ENCODE assay signal across 8 cellular contexts in genomic region chr6:113630738-113631535, GRCh38.
DNase-seq lines count a peak whose midpoint lies in the region; ATAC-seq and TF ChIP-seq lines count a peak whose summit lies in the region.

No MANE protein-coding gene starts in this region.

- DNase-seq in Calu3 (no peak), right cardiac atrium (peak in 1 of 3 donors; percentile 46), HUDEP-2 (lab: John Stamatoyannopoulos, UW; ENCODE audit: unreplicated experiment in 76 of 76) (no peak), H4 (ENCODE audit: low spot score) (no peak)
- peak; percentile 34 for DNase-seq in activated T-cell treated with anti-CD3 and anti-CD28 coated beads, Interleukin-2, amount 50 U/mL, for 24 hours
- DNase-seq in stimulated activated CD4-positive, alpha-beta T cell treated with anti-CD3 and anti-CD28 coated beads, Interleukin-4, amount 100 ng/mL, for 24 hours: peak; percentile 39

- H3K4me1 Mint-ChIP-seq in Calu3 (ENCODE audit: low read depth, unreplicated experiment): peaks cover 43% of the 10 kb centered on the region
- peaks cover 43% of the 10 kb centered on the region for H3K4me1 Mint-ChIP-seq in activated T-cell treated with anti-CD3 and anti-CD28 coated beads, Interleukin-2, amount 50 U/mL, for 24 hours (ENCODE audit: low read depth)

- no TSS peak for BruUV-seq in Calu3 (replicated peaks; lab: Mats Ljungman, UMichigan)

- no peak overlapping the region for H3K4me3 Mint-ChIP-seq in Calu3 (ENCODE audit: low read depth, unreplicated experiment)
- H3K4me3 Mint-ChIP-seq in activated T-cell treated with anti-CD3 and anti-CD28 coated beads, Interleukin-2, amount 50 U/mL, for 24 hours: peak overlapping the region; percentile 32

- no peaks in the 10 kb centered on the region for H3K9me3 Mint-ChIP-seq in Calu3 (ENCODE audit: low read depth, unreplicated experiment)
- H3K9me3 Mint-ChIP-seq in activated T-cell treated with anti-CD3 and anti-CD28 coated beads, Interleukin-2, amount 50 U/mL, for 24 hours: no peaks in the 10 kb centered on the region

- WGBS in right cardiac atrium: 53% methylated on average over 7 of the region's 7 CpGs

- CTCF ChIA-PET in Calu3 (lab: Charles Lee): interaction anchor here (0.6 to 2.5 kb wide), 5 partner anchors 11 to 324 kb away, joined by 3 to 8 read pairs (median 4); no protein-coding TSS in a partner anchor

- intact Hi-C loops in Calu3 (cut with micrococcal nuclease; ENCODE audit: unreplicated experiment) (loop anchor here (5.0 to 10.0 kb wide), 4 partner anchors 154 to 509 kb away; no protein-coding TSS in a partner anchor), right cardiac atrium (cut with DNase I) (no loop called here)

- peak overlapping the region; percentile 67 for H3K27ac ChIP-seq in right cardiac atrium (ENCODE audit: low read length)

- no peak for TF ChIP-seq CTCF in Calu3 (IDR thresholded peaks at IDR 0.05; ENCODE audit: unreplicated experiment)

- ATAC-seq in GM19455 (IDR thresholded peaks at IDR 0.05; ENCODE audit: unreplicated experiment) (peak; percentile 67), HG03460 (IDR thresholded peaks at IDR 0.05; ENCODE audit: unreplicated experiment) (peak; percentile 51), right cardiac atrium (peak; percentile 74 to 82)

- no peaks in the 10 kb centered on the region for H3K9me3 ChIP-seq in right cardiac atrium (ENCODE audit: control insufficient read depth, low read length)

- peaks cover 5% of the 10 kb centered on the region for H3K36me3 Mint-ChIP-seq in Calu3 (ENCODE audit: insufficient read depth, unreplicated experiment)
- no peaks in the 10 kb centered on the region for H3K36me3 Mint-ChIP-seq in activated T-cell treated with anti-CD3 and anti-CD28 coated beads, Interleukin-2, amount 50 U/mL, for 24 hours (ENCODE audit: low read depth)

- peaks cover 3% of the 10 kb centered on the region for H3K4me1 ChIP-seq in right cardiac atrium (ENCODE audit: control insufficient read depth, insufficient read depth, low read length)

- H3K27ac Mint-ChIP-seq in Calu3 (ENCODE audit: unreplicated experiment): peak overlapping the region; percentile 97
- H3K27ac Mint-ChIP-seq in activated T-cell treated with anti-CD3 and anti-CD28 coated beads, Interleukin-2, amount 50 U/mL, for 24 hours: peak overlapping the region; percentile 84

- no peaks in the 10 kb centered on the region for H3K27me3 ChIP-seq in right cardiac atrium (ENCODE audit: control insufficient read depth, insufficient read depth)

- H3K27me3 Mint-ChIP-seq in Calu3 (ENCODE audit: unreplicated experiment): no peaks in the 10 kb centered on the region
- H3K27me3 Mint-ChIP-seq in activated T-cell treated with anti-CD3 and anti-CD28 coated beads, Interleukin-2, amount 50 U/mL, for 24 hours: peaks cover 10% of the 10 kb centered on the region

- H3K4me3 ChIP-seq in right cardiac atrium (ENCODE audit: low read length): no peak overlapping the region

Comparison
In these comparisons a context has a peak if more than half of its experiments do, and no peak if none do; other contexts are left out.
1. DNase-seq: peak in activated T-cell treated with anti-CD3 and anti-CD28 coated beads, Interleukin-2, amount 50 U/mL, for 24 hours (single experiment) and stimulated activated CD4-positive, alpha-beta T cell treated with anti-CD3 and anti-CD28 coated beads, Interleukin-4, amount 100 ng/mL, for 24 hours (single experiment); none in Calu3 (single experiment), HUDEP-2 (0 of 76) and H4 (single experiment).
2. Peak in every context shown above with its lines, with median percentiles within 50 percentile points of each other: ATAC-seq.